9 cellular contexts compared by ENCODE assay signal in genomic region chr13:101520672-101521071, GRCh38.
DNase-seq lines count a peak whose midpoint lies in the region; ATAC-seq and TF ChIP-seq lines count a peak whose summit lies in the region.
"Had no signal": no experiment of that assay in that cellular context is flagged by ENCODE, and none has a peak within 500 bp of the region (broad histone marks: within the 10 kb centered on the region; RNA-seq: fewer than 3 reads in every experiment).

No MANE protein-coding gene starts in this region.

- no peaks in the 10 kb centered on the region for H3K27me3 Mint-ChIP-seq in activated CD4-positive, alpha-beta memory T cell treated with anti-CD3 and anti-CD28 coated beads for 36 hours
- no peaks in the 10 kb centered on the region for H3K27me3 Mint-ChIP-seq in natural killer cell (ENCODE audit: low read depth in 2 of 2)

- intact Hi-C loops in activated CD4-positive, alpha-beta memory T cell treated with anti-CD3 and anti-CD28 coated beads for 36 hours (cut with micrococcal nuclease) = loop anchor here (2.0 kb wide), 1 partner anchor 68 kb away; the partner anchor contains the start of gene ITGBL1
- intact Hi-C loops in natural killer cell (cut with micrococcal nuclease) = no loop called here

- ATAC-seq in GM18868 (IDR thresholded peaks at IDR 0.05; ENCODE audit: unreplicated experiment) = peak; percentile 56
- peak; percentile 71 for ATAC-seq in HG03103 (IDR thresholded peaks at IDR 0.05; ENCODE audit: low read depth, unreplicated experiment)
- ATAC-seq in natural killer cell = peak; percentile 73 to 87 (median 78)
- no peak for ATAC-seq in HG02840 (IDR thresholded peaks at IDR 0.05; ENCODE audit: low FRiP score, unreplicated experiment)

- POLR2A ChIA-PET in activated CD4-positive, alpha-beta memory T cell treated with anti-CD3 and anti-CD28 coated beads for 36 hours (lab: Charles Lee) = no interaction called here

- H3K9me3 Mint-ChIP-seq in activated CD4-positive, alpha-beta memory T cell treated with anti-CD3 and anti-CD28 coated beads for 36 hours = no peaks in the 10 kb centered on the region
- H3K9me3 Mint-ChIP-seq in natural killer cell = no peaks in the 10 kb centered on the region

- DNase-seq in activated CD4-positive, alpha-beta memory T cell treated with anti-CD3 and anti-CD28 coated beads for 36 hours = peak; percentile 34
- no peak for DNase-seq in natural killer cell
- DNase-seq in NCI-H524 (lab: John Stamatoyannopoulos, UW) = no peak
- no peak for DNase-seq in NCI-H2107 (lab: John Stamatoyannopoulos, UW)
- no peak for DNase-seq in DMS79 treated with DMSO at 0.1 percent for 48 hours (lab: John Stamatoyannopoulos, UW)
- DNase-seq: midbrain had no signal

- H3K4me3 Mint-ChIP-seq in activated CD4-positive, alpha-beta memory T cell treated with anti-CD3 and anti-CD28 coated beads for 36 hours = no peak overlapping the region
- peak overlapping the region; percentile 78 for H3K4me3 Mint-ChIP-seq in natural killer cell

- no peak overlapping the region for H3K27ac Mint-ChIP-seq in activated CD4-positive, alpha-beta memory T cell treated with anti-CD3 and anti-CD28 coated beads for 36 hours
- H3K27ac Mint-ChIP-seq in natural killer cell = peak overlapping the region; percentile 62 to 68

- H3K4me1 Mint-ChIP-seq in activated CD4-positive, alpha-beta memory T cell treated with anti-CD3 and anti-CD28 coated beads for 36 hours (ENCODE audit: low read depth) = peaks cover 28% of the 10 kb centered on the region
- H3K4me1 Mint-ChIP-seq in natural killer cell = peaks cover 16 to 21% of the 10 kb centered on the region in 2 donors

- CTCF ChIA-PET in activated CD4-positive, alpha-beta memory T cell treated with anti-CD3 and anti-CD28 coated beads for 36 hours (lab: Charles Lee) = no interaction called here

- H3K36me3 Mint-ChIP-seq in activated CD4-positive, alpha-beta memory T cell treated with anti-CD3 and anti-CD28 coated beads for 36 hours = no peaks in the 10 kb centered on the region
- no peaks in the 10 kb centered on the region for H3K36me3 Mint-ChIP-seq in natural killer cell

- TF ChIP-seq CTCF in natural killer cell (IDR thresholded peaks at IDR 0.05) = no peak
